In the genomic region with DNA sequence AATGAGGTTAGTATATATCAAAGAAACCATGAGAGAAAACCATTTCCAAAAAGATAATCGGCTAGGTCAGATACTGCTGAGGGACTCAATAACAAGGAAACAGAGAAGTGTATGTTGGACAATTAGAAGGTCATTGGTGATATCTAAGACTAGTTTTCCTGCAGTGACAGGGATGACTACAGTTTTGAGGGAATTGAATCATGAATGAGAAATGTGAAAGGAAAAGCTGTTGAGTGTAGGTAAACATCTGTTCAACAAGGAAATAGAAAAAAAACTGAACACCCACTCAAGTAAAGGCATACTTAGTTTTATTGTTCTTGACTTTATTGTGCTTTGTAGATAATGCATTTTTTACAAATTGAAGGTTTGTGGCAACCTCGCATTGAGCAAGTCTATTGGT, we compare ENCODE assay signal across 20 cellular contexts.
"Had no signal": no experiment of that assay in that cellular context is flagged by ENCODE, and none has a peak within 500 bp of the region (broad histone marks: within the 10 kb centered on the region; RNA-seq: fewer than 3 reads in every experiment).

No MANE protein-coding gene starts in this region.

- H3K27ac ChIP-seq: HL-60, RWPE1 had no signal

- H3K36me3 Mint-ChIP-seq: T-cell had no signal

- H3K4me1 Mint-ChIP-seq: T-cell had no signal

- H3K27me3 Mint-ChIP-seq: T-cell had no signal

- ATAC-seq: T-cell had no signal

- H3K27ac Mint-ChIP-seq: T-cell had no signal

- H3K4me3 Mint-ChIP-seq: T-cell had no signal

- DNase-seq: KBM-7, MV-4-11, NCI-H1048, NCI-H1105, NCI-H1417, NCI-H1436 treated with DMSO at 0.1 percent for 48 hours, NCI-H1694, NCI-H187 treated with DMSO at 0.1 percent for 48 hours, NCI-H2029 treated with DMSO at 0.1 percent for 48 hours, NCI-H2107, NCI-H2227 treated with DMSO at 0.1 percent for 48 hours, NCI-H524 treated with DMSO at 0.1 percent for 48 hours, NCI-H69, NCI-H774, SHP77, SK-N-SH, SW 1271, T-cell had no signal

- H3K9ac ChIP-seq: SK-N-SH had no signal

- H3K9me3 ChIP-seq: SK-N-SH had no signal

- H3K4me2 ChIP-seq: SK-N-SH had no signal
